Comparison of ENCODE assay signal across 8 cellular contexts in genomic region chr6:158284340-158285210, GRCh38. TPM values are rescaled to one million over a fixed set of nuclear protein-coding genes. Genes with fewer than 3 reads are reported as not detected.
DNase-seq lines count a peak whose midpoint lies in the region; ATAC-seq and TF ChIP-seq lines count a peak whose summit lies in the region.

No MANE protein-coding gene starts in this region.

- no peak for TF ChIP-seq CTCF in OCI-LY7 (conservative IDR thresholded peaks at IDR 0.05; ENCODE audit: low read length)

- H3K79me2 ChIP-seq in OCI-LY7 (ENCODE audit: insufficient read depth, low read depth, low read length) = peaks cover 12% of the 10 kb centered on the region; the same call in 1 of the 2 replicates

- peak overlapping the region; percentile 17; the same call in 1 of the 2 replicates for H3K4me2 ChIP-seq in OCI-LY7 (ENCODE audit: low read length)

- peak; percentile 28 for ATAC-seq in esophagus mucosa
- peak; percentile 24 to 76 for ATAC-seq in natural killer cell treated with Interleukin-12 subunit alpha and Interleukin-12 subunit beta and Interleukin-15 and Interleukin-18, amount 100 ng/mL, for 72 hours

- H3K36me3 ChIP-seq in OCI-LY7 (ENCODE audit: insufficient read depth, low read length) = no peaks in the 10 kb centered on the region; the same call in 1 of the 2 replicates

- H4K20me1 ChIP-seq in OCI-LY7 (ENCODE audit: insufficient read depth, low read length) = no peaks in the 10 kb centered on the region

- no peaks in the 10 kb centered on the region for H3K9me2 ChIP-seq in OCI-LY7 (ENCODE audit: insufficient read depth, low read length)

- intact Hi-C loops in OCI-LY7 (cut with micrococcal nuclease; ENCODE audit: unreplicated experiment) = no loop called here

- DNase-seq in DMS 273 treated with DMSO at 0.1 percent for 48 hours (lab: John Stamatoyannopoulos, UW) (peak; percentile 83), OCI-LY7 (ENCODE audit: low spot score) (no peak), NCI-H187 (lab: John Stamatoyannopoulos, UW) (no peak), Kasumi-1 (lab: John Stamatoyannopoulos, UW) (no peak), NCI-H2107 treated with DMSO at 0.1 percent for 48 hours (lab: John Stamatoyannopoulos, UW; ENCODE audit: unreplicated experiment) (no peak), OCI-M1 (lab: John Stamatoyannopoulos, UW) (no peak)
- DNase-seq in natural killer cell treated with Interleukin-12 subunit alpha and Interleukin-12 subunit beta and Interleukin-15 and Interleukin-18, amount 100 ng/mL, for 72 hours (ENCODE audit: low spot score) = no peak

- no peaks in the 10 kb centered on the region for H3K27me3 Mint-ChIP-seq in natural killer cell treated with Interleukin-12 subunit alpha and Interleukin-12 subunit beta and Interleukin-15 and Interleukin-18, amount 100 ng/mL, for 72 hours

- peaks cover 19% of the 10 kb centered on the region for H3K4me1 ChIP-seq in OCI-LY7 (ENCODE audit: insufficient read depth, low read length, poor library complexity, severe bottlenecking)

- no peaks in the 10 kb centered on the region for H3K9me3 Mint-ChIP-seq in natural killer cell treated with Interleukin-12 subunit alpha and Interleukin-12 subunit beta and Interleukin-15 and Interleukin-18, amount 100 ng/mL, for 72 hours

- H3K9me3 ChIP-seq in OCI-LY7 (ENCODE audit: low read length) = no peaks in the 10 kb centered on the region

- H3K27ac Mint-ChIP-seq in natural killer cell treated with Interleukin-12 subunit alpha and Interleukin-12 subunit beta and Interleukin-15 and Interleukin-18, amount 100 ng/mL, for 72 hours = peak overlapping the region; percentile 40 to 53

- H3K36me3 Mint-ChIP-seq in natural killer cell treated with Interleukin-12 subunit alpha and Interleukin-12 subunit beta and Interleukin-15 and Interleukin-18, amount 100 ng/mL, for 72 hours = no peaks in the 10 kb centered on the region

- peak overlapping the region; percentile 4 for H3K4me3 Mint-ChIP-seq in natural killer cell treated with Interleukin-12 subunit alpha and Interleukin-12 subunit beta and Interleukin-15 and Interleukin-18, amount 100 ng/mL, for 72 hours

- H3K4me3 ChIP-seq in OCI-LY7 (ENCODE audit: low read depth, low read length, poor library complexity, severe bottlenecking) = no peak overlapping the region

- BruUV-seq in OCI-LY7 (replicated peaks; lab: Mats Ljungman, UMichigan) = no TSS peak

- no peak overlapping the region for H2AFZ ChIP-seq in OCI-LY7 (ENCODE audit: low read length)

- POLR2A ChIA-PET in OCI-LY7 (lab: Charles Lee) = interaction anchor here (0.6 to 1.0 kb wide), 2 partner anchors 26 to 119 kb away, joined by 3 read pairs; no protein-coding TSS in a partner anchor

- H3K27ac ChIP-seq in OCI-LY7 (ENCODE audit: low read depth, low read length, poor library complexity, severe bottlenecking) = no peak overlapping the region

- peaks cover 28 to 30% of the 10 kb centered on the region in 2 donors for H3K4me1 Mint-ChIP-seq in natural killer cell treated with Interleukin-12 subunit alpha and Interleukin-12 subunit beta and Interleukin-15 and Interleukin-18, amount 100 ng/mL, for 72 hours (ENCODE audit: low read depth in 2 of 2)

- CTCF ChIA-PET in OCI-LY7 (lab: Charles Lee; ENCODE audit: unreplicated experiment) = interaction anchor here (0.6 kb wide), 1 partner anchor 429 kb away, joined by 4 read pairs; no protein-coding TSS in a partner anchor

RNA-seq across cellular contexts. Expression of gene TULP4, which starts 27.7 kb away (rescaled TPM):
- 63.7 and 64.8 TPM in 2 replicates for total RNA-seq in OCI-LY7 (2014; rRNA removed; shearing (Covaris generic))
- 51.4 and 62.1 TPM in 2 replicates for total RNA-seq in OCI-LY7 (2022)
- total RNA-seq in esophagus mucosa = 35.6 TPM
- total RNA-seq in natural killer cell treated with Interleukin-12 subunit alpha and Interleukin-12 subunit beta and Interleukin-15 and Interleukin-18, amount 100 ng/mL, for 72 hours = 10 to 100 TPM; 16.5 to 30.4 TPM
